In genomic region chr1:150221552-150221951, GRCh38 we compare ENCODE assay signal across 9 cellular contexts. TPM values are rescaled to one million over a fixed set of nuclear protein-coding genes. Genes with fewer than 3 reads are reported as not detected.
DNase-seq lines count a peak whose midpoint lies in the region; ATAC-seq and TF ChIP-seq lines count a peak whose summit lies in the region.
"Had no signal": no experiment of that assay in that cellular context is flagged by ENCODE, and none has a peak within 500 bp of the region (broad histone marks: within the 10 kb centered on the region; RNA-seq: fewer than 3 reads in every experiment).

No MANE protein-coding gene starts in this region.

- CTCF ChIA-PET in WTC11 (lab: Charles Lee) = no interaction called here

- H3K4me1 Mint-ChIP-seq in WTC11 = no peaks in the 10 kb centered on the region

- POLR2A ChIA-PET in WTC11 (lab: Charles Lee) = interaction anchor here (0.6 kb wide), 1 partner anchor 116 kb away, joined by 4 read pairs; no protein-coding TSS in a partner anchor

- H3K4me3 ChIP-seq in GM23248 (no peak overlapping the region), H7 (ENCODE audit: insufficient read depth, low read depth, low read length) (no peak overlapping the region)

- H3K4me1 ChIP-seq in GM23248 (ENCODE audit: insufficient read depth) = no peaks in the 10 kb centered on the region

- H3K27ac Mint-ChIP-seq in WTC11 = no peak overlapping the region

- WGBS in GM23248 (ENCODE audit: low coverage in 1 of 2, low lambda C conversion rate in 2 of 2, missing lambda C conversion rate in 2 of 2), 2 experiments = 90 to 94% methylated on average over 2 of the region's 2 CpGs

- no peaks in the 10 kb centered on the region for H3K27me3 Mint-ChIP-seq in WTC11 (ENCODE audit: low read depth)

- no peaks in the 10 kb centered on the region for H3F3A ChIP-seq in GM23248 (ENCODE audit: insufficient read depth)

- H2AFZ ChIP-seq in GM23248 = no peak overlapping the region

- DNase-seq in Ammon's horn (ENCODE audit: low spot score) (peak; percentile 13), GM23248 (peak; percentile 50), WTC11 (ENCODE audit: low spot score) (no peak), kidney tubule cell (ENCODE audit: low spot score) (peak; percentile 17), H7 (no peak), T-helper 9 cell (no peak), hippocampal formation (lab: John Stamatoyannopoulos, UW) (no peak)
- DNase-seq: GOT3 had no signal

- no peak for ATAC-seq in WTC11
- ATAC-seq in HG03196 (IDR thresholded peaks at IDR 0.05; ENCODE audit: unreplicated experiment) = no peak

- in situ Hi-C loops in GM23248 (cut with MboI) = no loop called here

- no peaks in the 10 kb centered on the region for H3K9me3 ChIP-seq in GM23248 (ENCODE audit: low read depth)

- H3K27ac ChIP-seq in GM23248 = no peak overlapping the region

- peak; percentile 19; the same call in 1 of the 2 replicates for TF ChIP-seq CTCF in WTC11 (IDR thresholded peaks at IDR 0.05)

- H3K27me3 ChIP-seq in GM23248 (replicated peaks; ENCODE audit: insufficient read depth) = no peaks in the 10 kb centered on the region
- no peaks in the 10 kb centered on the region for H3K27me3 ChIP-seq in H7 (ENCODE audit: control insufficient read depth, insufficient read depth, low read length)

- no peaks in the 10 kb centered on the region for H3K9me3 Mint-ChIP-seq in WTC11

- H3K79me2 ChIP-seq in GM23248 (ENCODE audit: insufficient read depth) = no peaks in the 10 kb centered on the region

- H3K36me3 Mint-ChIP-seq in WTC11 = peaks cover 47% of the 10 kb centered on the region

- H3K36me3 ChIP-seq in GM23248 (ENCODE audit: low read depth) = peaks cover 21% of the 10 kb centered on the region
- peaks cover 16% of the 10 kb centered on the region for H3K36me3 ChIP-seq in H7 (replicated peaks; ENCODE audit: control insufficient read depth, insufficient read depth, low read length)

- no peak overlapping the region for H3K4me3 Mint-ChIP-seq in WTC11

- H3K9me2 ChIP-seq in GM23248 (ENCODE audit: insufficient read depth) = no peaks in the 10 kb centered on the region

- no peak overlapping the region for H3K4me2 ChIP-seq in GM23248 (ENCODE audit: unreplicated experiment)

- no peak overlapping the region for H3K9ac ChIP-seq in GM23248

- no peaks in the 10 kb centered on the region for H4K20me1 ChIP-seq in GM23248 (ENCODE audit: insufficient read depth)

TF ChIP-seq in WTC11, 78 proteins besides CTCF, POLR2A, EP300 and RAD21:
- no peak for TF ChIP-seq CBFB (CRISPR knock-in tag; IDR thresholded peaks at IDR 0.05; ENCODE audit: low read depth)

RNA-seq across cellular contexts. Expression of gene ANP32E, which starts 14.4 kb away (rescaled TPM):
- total RNA-seq in GM23248 (2014; rRNA removed; shearing (Covaris generic)) = 13.5 and 14.4 TPM in 2 replicates
- 52.9 and 55.2 TPM in 2 replicates for polyA plus RNA-seq in GM23248 (2016; fragmentation: Nextera tagmentation; extraction: Ambion mirVana)
- total RNA-seq in WTC11 (2021) = 101 to 119 TPM (median 104 TPM) in 3 replicates
- total RNA-seq in H7 (2014; rRNA removed; shearing (Covaris generic)) = 83.8 and 102 TPM in 2 replicates

RNA-seq across cellular contexts. Expression of gene CA14, which starts 36.0 kb away (rescaled TPM):
- total RNA-seq in GM23248 (2014; rRNA removed; shearing (Covaris generic)) = not detected in 2 replicates
- 0.16 TPM in 1 of 2 replicates, not detected in the other for polyA plus RNA-seq in GM23248 (2016; fragmentation: Nextera tagmentation; extraction: Ambion mirVana)
- 35.3 to 46.9 TPM (median 45.0 TPM) in 3 replicates for total RNA-seq in WTC11 (2021)
- total RNA-seq in H7 (2014; rRNA removed; shearing (Covaris generic)) = 75.4 and 87.5 TPM in 2 replicates

RNA-seq across cellular contexts. Expression of gene APH1A, which starts 47.3 kb away (rescaled TPM):
- 103 and 104 TPM in 2 replicates for total RNA-seq in GM23248 (2014; rRNA removed; shearing (Covaris generic))
- polyA plus RNA-seq in GM23248 (2016; fragmentation: Nextera tagmentation; extraction: Ambion mirVana) = 32.4 and 32.6 TPM in 2 replicates
- 110 to 120 TPM (median 113 TPM) in 3 replicates for total RNA-seq in WTC11 (2021)
- 175 and 179 TPM in 2 replicates for total RNA-seq in H7 (2014; rRNA removed; shearing (Covaris generic))

RNA-seq across cellular contexts. Expression of gene C1orf54, which starts 51.0 kb away (rescaled TPM):
- total RNA-seq in GM23248 (2014; rRNA removed; shearing (Covaris generic)) = 1.7 and 1.9 TPM in 2 replicates
- polyA plus RNA-seq in GM23248 (2016; fragmentation: Nextera tagmentation; extraction: Ambion mirVana) = 1.7 and 1.9 TPM in 2 replicates
- total RNA-seq in WTC11 (2021) = 10.3 to 19.0 TPM (median 18.0 TPM) in 3 replicates
- 5.0 and 15.6 TPM in 2 replicates for total RNA-seq in H7 (2014; rRNA removed; shearing (Covaris generic))

Comparison
In these comparisons a context has a peak if more than half of its experiments do, and no peak if none do; other contexts are left out.
1. DNase-seq: peak in Ammon's horn (single experiment), GM23248 (single experiment) and kidney tubule cell (single experiment); none in WTC11 (single experiment), H7 (single experiment), T-helper 9 cell (single experiment) and hippocampal formation (0 of 2).
2. RNA of gene CA14, which starts 36.0 kb away (total RNA-seq): 75.4 to 87.5 TPM in H7 and 35.3 to 46.9 TPM in WTC11; not detected in GM23248; every median in the first group is over 10 times any median in the second.